ENCODE assay signal across 15 cellular contexts in the genomic region with DNA sequence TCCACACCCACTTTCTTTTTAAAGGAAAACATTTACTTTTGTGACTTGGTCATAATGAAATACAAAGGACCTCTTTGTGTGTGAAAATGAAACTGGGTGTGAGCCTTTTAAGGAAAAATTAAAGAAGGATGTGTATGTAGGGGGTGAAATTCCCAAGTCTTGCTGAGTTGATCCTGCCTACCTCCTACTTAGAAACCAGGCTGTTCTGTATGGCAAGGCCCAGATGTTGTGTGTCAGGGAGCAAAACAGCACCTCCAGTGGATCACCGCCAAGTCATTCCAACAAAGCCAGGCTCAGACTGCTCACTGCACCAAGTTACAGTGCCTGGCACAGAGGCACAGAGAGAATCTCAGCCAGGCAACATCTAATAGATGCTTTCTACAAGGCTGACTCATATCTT.
DNase-seq lines count a peak whose midpoint lies in the region; ATAC-seq and TF ChIP-seq lines count a peak whose summit lies in the region.
"Had no signal": no experiment of that assay in that cellular context is flagged by ENCODE, and none has a peak within 500 bp of the region (broad histone marks: within the 10 kb centered on the region; RNA-seq: fewer than 3 reads in every experiment).

No MANE protein-coding gene starts in this region.

- POLR2A ChIA-PET in HEK293T (lab: Yijun Ruan, JAX) = no interaction called here
- POLR2A ChIA-PET in GM10248 (lab: Yijun Ruan, JAX) = no interaction called here

- no peak for ATAC-seq in GM18867 (IDR thresholded peaks at IDR 0.05; ENCODE audit: unreplicated experiment)
- ATAC-seq: CD8-positive, alpha-beta T cell; left lobe of liver had no signal

- peaks cover 0 to 7% (median 0%) of the 10 kb centered on the region in 4 donors for H3K4me1 ChIP-seq in transverse colon

- CTCF ChIA-PET in HEK293T (lab: Yijun Ruan, JAX) = no interaction called here
- CTCF ChIA-PET in GM10248 (lab: Yijun Ruan, JAX) = no interaction called here

- DNase-seq in RPMI7951 (ENCODE audit: low read depth) (peak; percentile 4), iPS-NIHi11 (ENCODE audit: low spot score) (peak; percentile 23), transverse colon (peak; percentile 10), HEK293T (ENCODE audit: extremely low spot score) (no peak), GM10248 (ENCODE audit: extremely low spot score) (no peak)
- DNase-seq: activated CD4-positive, CD25-positive, alpha-beta regulatory T cell; activated T-cell treated with anti-CD3 and anti-CD28 coated beads, Interleukin-2, amount 50 U/mL, for 24 hours; CD8-positive, alpha-beta T cell; NCI-H1417 treated with DMSO at 0.1 percent for 48 hours; NCI-H69; SK-N-SH; stimulated activated naive CD4-positive, alpha-beta T cell treated with Interleukin-2 at 50 U/mL for 16 hours had no signal

- no peak overlapping the region for H3K4me3 ChIP-seq in transverse colon

- intact Hi-C loops in transverse colon (cut with DNase I; ENCODE audit: low total_unique reads) = no loop called here

- H3K27ac ChIP-seq in cingulate gyrus (ENCODE audit: low read depth, low read length) = peak overlapping the region; percentile 63
- no peak overlapping the region for H3K27ac ChIP-seq in transverse colon

- no peaks in the 10 kb centered on the region for H3K36me3 ChIP-seq in transverse colon

- TF ChIP-seq CTCF in transverse colon (IDR thresholded peaks at IDR 0.05) = no peak
- TF ChIP-seq CTCF in GM10248 (IDR thresholded peaks at IDR 0.05; ENCODE audit: control extremely low read depth, extremely low read depth, low read depth, missing control alignments) = no peak

- in situ Hi-C loops in transverse colon (cut with MboI; ENCODE audit: low pct_ligation_motif_present in 1 of 4, low pct_unique_long_range_greater_than_20kb in 1 of 4, low sequenced_read_pairs in 3 of 4) = no loop called here

- no peaks in the 10 kb centered on the region for H3K9me3 ChIP-seq in transverse colon
- H3K9me3 ChIP-seq: SK-N-SH had no signal

- H3K27me3 ChIP-seq in transverse colon = no peaks in the 10 kb centered on the region

- 60% methylated on average over 1 of the region's 1 CpG for WGBS in transverse colon (ENCODE audit: low coverage in 1 of 2), 2 donors

- TF ChIP-seq EP300 in transverse colon (IDR thresholded peaks at IDR 0.05; ENCODE audit: low read depth) = no peak

- no peak for TF ChIP-seq POLR2A in transverse colon (IDR thresholded peaks at IDR 0.05)

TF ChIP-seq in HEK293T, 16 proteins besides CTCF, POLR2A, EP300 and RAD21:
- TF ChIP-seq FOXA1 (IDR thresholded peaks at IDR 0.05) (no peak), ELF4 (IDR thresholded peaks at IDR 0.05) (no peak), BHLHE40 (IDR thresholded peaks at IDR 0.05; ENCODE audit: borderline replicate concordance) (no peak), FOXM1 (IDR thresholded peaks at IDR 0.05; ENCODE audit: borderline replicate concordance) (no peak), SP1 (IDR thresholded peaks at IDR 0.05) (no peak), CTBP1 (IDR thresholded peaks at IDR 0.05; ENCODE audit: borderline replicate concordance) (no peak), FOXK2 (IDR thresholded peaks at IDR 0.05) (no peak), HDGF (IDR thresholded peaks at IDR 0.05; ENCODE audit: borderline replicate concordance) (no peak), ZNF384 (IDR thresholded peaks at IDR 0.05) (no peak)
- TF ChIP-seq, protein P1, sequence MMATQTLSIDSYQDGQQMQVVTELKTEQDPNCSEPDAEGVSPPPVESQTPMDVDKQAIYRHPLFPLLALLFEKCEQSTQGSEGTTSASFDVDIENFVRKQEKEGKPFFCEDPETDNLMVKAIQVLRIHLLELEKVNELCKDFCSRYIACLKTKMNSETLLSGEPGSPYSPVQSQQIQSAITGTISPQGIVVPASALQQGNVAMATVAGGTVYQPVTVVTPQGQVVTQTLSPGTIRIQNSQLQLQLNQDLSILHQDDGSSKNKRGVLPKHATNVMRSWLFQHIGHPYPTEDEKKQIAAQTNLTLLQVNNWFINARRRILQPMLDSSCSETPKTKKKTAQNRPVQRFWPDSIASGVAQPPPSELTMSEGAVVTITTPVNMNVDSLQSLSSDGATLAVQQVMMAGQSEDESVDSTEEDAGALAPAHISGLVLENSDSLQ (IDR thresholded peaks at IDR 0.05) = no peak

Comparison
In these comparisons a context has a peak if more than half of its experiments do, and no peak if none do; other contexts are left out.
1. DNase-seq: peak in RPMI7951 (single experiment), iPS-NIHi11 (single experiment) and transverse colon (single experiment); none in HEK293T (single experiment) and GM10248 (single experiment).